ENCODE assay signal across 26 cellular contexts in the genomic region with DNA sequence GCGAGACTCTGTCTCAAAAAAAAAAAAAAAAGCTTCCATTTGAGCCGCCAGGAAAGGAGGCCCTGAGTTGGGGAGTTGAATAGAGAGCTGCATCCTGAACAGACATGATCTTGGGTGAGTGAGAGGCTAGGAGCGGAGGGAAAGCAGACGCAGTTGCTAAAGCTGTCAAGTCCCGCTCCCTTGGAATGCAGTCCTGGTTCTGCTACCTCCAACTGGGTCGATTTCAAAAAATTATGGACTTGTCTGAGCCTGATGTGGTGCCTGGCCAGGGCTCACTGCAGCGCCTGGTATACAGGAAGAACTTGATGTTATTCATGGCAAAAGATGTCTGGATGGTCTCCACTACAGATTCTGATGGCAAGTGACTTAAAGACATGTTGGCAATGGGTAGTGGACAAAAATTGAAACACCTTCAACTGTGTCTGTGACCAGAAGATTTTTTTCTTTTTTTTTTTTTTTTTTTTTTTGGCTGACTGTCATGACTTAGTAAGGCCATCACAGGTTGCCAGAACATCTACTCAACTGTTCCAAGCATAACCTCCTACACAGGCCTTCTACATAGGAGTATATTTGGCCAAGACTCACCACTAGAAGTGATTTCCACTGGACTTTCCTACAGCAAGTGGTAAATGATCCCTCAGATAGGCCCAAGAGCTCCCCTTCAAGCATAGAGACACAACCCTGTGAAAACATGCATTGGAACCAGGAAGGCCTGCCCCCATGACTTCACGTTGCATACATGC.
"Had no signal": no experiment of that assay in that cellular context is flagged by ENCODE, and none has a peak within 500 bp of the region (broad histone marks: within the 10 kb centered on the region; RNA-seq: fewer than 3 reads in every experiment).

No MANE protein-coding gene starts in this region.

- H3K4me3 Mint-ChIP-seq: effector memory CD8-positive, alpha-beta T cell; memory B cell; natural killer cell; neural crest cell had no signal

- H3K9ac ChIP-seq: parathyroid adenoma had no signal

- H3K4me3 ChIP-seq: esophagus squamous epithelium, heart right ventricle, lung, right lobe of liver, smooth muscle cell, stomach, thyroid gland had no signal

- ATAC-seq: effector memory CD8-positive, alpha-beta T cell; left colon; natural killer cell; right lobe of liver had no signal

- H3K9me3 ChIP-seq: esophagus squamous epithelium, heart right ventricle, right lobe of liver, stomach, thyroid gland had no signal

- H2AFZ ChIP-seq: parathyroid adenoma had no signal

- H3K4me1 Mint-ChIP-seq: memory B cell, natural killer cell had no signal

- DNase-seq: cerebellar nuclear complex; cortex of kidney; effector memory CD8-positive, alpha-beta T cell; erythroblast; esophagus squamous epithelium; foreskin melanocyte; heart right ventricle; hippocampal formation; kidney glomerular epithelial cell; left colon; natural killer cell; right lobe of liver; stimulated activated CD4-positive, alpha-beta T cell treated with anti-CD3 and anti-CD28 coated beads, Interleukin-12 subunit alpha, Interleukin-12 subunit beta, amount 100 ng/mL, for 4 hours; stimulated activated CD4-positive, alpha-beta T cell treated with anti-CD3 and anti-CD28 coated beads, Interleukin-1b, Interleukin-23, amount 100 ng/mL, for 48 hours; stimulated activated CD4-positive, alpha-beta T cell treated with anti-CD3 and anti-CD28 coated beads, Interleukin-4, amount 100 ng/mL, for 1 hour; stimulated activated CD8-positive, alpha-beta memory T cell treated with anti-CD3 and anti-CD28 coated beads, Interleukin-4, amount 100 ng/mL, for 48 hours; stimulated activated naive CD4-positive, alpha-beta T cell treated with Interleukin-2 at 50 U/mL for 16 hours; stomach; thyroid gland; trophoblast cell had no signal

- H3K27ac ChIP-seq: esophagus squamous epithelium, heart right ventricle, parathyroid adenoma, right lobe of liver, stomach, thyroid gland had no signal

- H3K9me3 Mint-ChIP-seq: effector memory CD8-positive, alpha-beta T cell; memory B cell; natural killer cell; neural crest cell had no signal

- H3K36me3 Mint-ChIP-seq: memory B cell, natural killer cell had no signal

- H3K27ac Mint-ChIP-seq: effector memory CD8-positive, alpha-beta T cell; memory B cell; natural killer cell; progenitor cell of endocrine pancreas had no signal

- H3K4me2 ChIP-seq: smooth muscle cell had no signal

- H3K27me3 ChIP-seq: esophagus squamous epithelium, heart right ventricle, right lobe of liver, stomach, thyroid gland had no signal

- H3K4me1 ChIP-seq: esophagus squamous epithelium, heart right ventricle, parathyroid adenoma, right lobe of liver, stomach had no signal

- H3K36me3 ChIP-seq: esophagus squamous epithelium, heart right ventricle, right lobe of liver, stomach, thyroid gland had no signal
